ENCODE assay signal across 8 cellular contexts in the genomic region with DNA sequence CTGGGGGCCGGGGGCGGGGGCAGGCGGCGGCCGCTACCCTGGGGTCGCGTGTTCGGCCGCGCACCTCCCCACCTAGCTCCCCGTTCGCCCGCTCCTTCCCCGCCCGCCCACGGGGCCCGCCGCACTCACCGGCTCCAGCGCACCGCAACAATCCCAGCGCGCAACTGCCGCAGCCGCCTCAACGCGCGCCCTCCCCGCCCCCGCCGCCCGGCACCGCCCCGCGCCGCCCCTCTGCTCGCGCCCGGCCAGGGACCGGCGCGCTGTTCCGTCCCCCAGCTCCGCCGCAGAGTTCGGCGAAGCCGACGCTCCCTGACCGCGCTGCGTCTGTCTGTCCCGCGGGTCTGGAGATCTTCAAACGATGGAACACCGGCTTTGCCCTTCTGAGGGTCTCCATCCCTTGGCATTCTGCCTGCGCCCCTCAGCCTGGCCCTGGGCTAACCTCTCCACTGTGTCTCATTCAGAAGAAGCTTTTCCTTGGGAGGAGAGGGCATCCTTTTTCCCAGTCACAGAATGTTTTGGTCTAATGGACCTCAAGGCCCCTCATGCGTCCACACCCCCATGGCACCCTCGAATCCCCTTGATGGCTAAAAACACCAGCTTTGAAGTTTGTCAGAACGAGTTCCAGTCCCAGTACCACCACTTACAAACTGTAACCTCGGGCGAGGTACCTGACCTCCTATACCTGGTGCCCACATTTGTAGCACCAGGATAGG. TPM values are rescaled to one million over a fixed set of nuclear protein-coding genes. Genes with fewer than 3 reads are reported as not detected.
A peak's percentile ranks its signal among the peaks of the same experiment; 100 is the strongest.
DNase-seq lines count a peak whose midpoint lies in the region; ATAC-seq and TF ChIP-seq lines count a peak whose summit lies in the region.

A gene (minus strand): TSS at position 166 of the 713 bp plus-strand sequence. CDS start 18,314 bp downstream, outside the sequence.

- peak within 1 kb of the TSS; percentile 91 for H3K9ac ChIP-seq in HUES6 (ENCODE audit: low read length)

- H3K36me3 Mint-ChIP-seq in Caco-2 (ENCODE audit: insufficient read depth, unreplicated experiment) (peaks cover 36% of the 10 kb centered on the region), nephron (ENCODE audit: low read depth) (peaks cover 4% of the 10 kb centered on the region)

- peaks cover 26% of the 10 kb centered on the region for H3K4me1 Mint-ChIP-seq in Caco-2 (ENCODE audit: low read depth, unreplicated experiment)
- H3K4me1 Mint-ChIP-seq in nephron: peaks cover 39% of the 10 kb centered on the region

- H3K27ac Mint-ChIP-seq in Caco-2 (ENCODE audit: unreplicated experiment) (peak within 1 kb of the TSS; percentile 98), nephron (peak within 1 kb of the TSS; percentile 92 to 99 (median 94))

- H3K9me3 ChIP-seq in Caco-2 (no peaks in the 10 kb centered on the region), HUES6 (ENCODE audit: control insufficient read depth, insufficient read depth, low read depth, low read length) (no peaks in the 10 kb centered on the region)

- H3K27me3 ChIP-seq in Caco-2 (replicated peaks; ENCODE audit: control insufficient read depth, insufficient read depth, low read length): no peaks in the 10 kb centered on the region
- H3K27me3 ChIP-seq in HUES6 (ENCODE audit: control insufficient read depth, insufficient read depth, low read length): no peaks in the 10 kb centered on the region

- H3K4me1 ChIP-seq in Caco-2 (peaks cover 20% of the 10 kb centered on the region), HUES6 (ENCODE audit: control insufficient read depth, insufficient read depth, low read length) (peaks cover 31% of the 10 kb centered on the region)

- H3K4me3 ChIP-seq in Caco-2 (ENCODE audit: low read depth, low read length): peak within 1 kb of the TSS; percentile 67
- H3K4me3 ChIP-seq in HUES6 (ENCODE audit: low read depth, low read length): peak within 1 kb of the TSS; percentile 87
- peak within 1 kb of the TSS; percentile 81 for H3K4me3 ChIP-seq in fibroblast of the aortic adventitia (ENCODE audit: low read depth, low read length)

- H3K36me3 ChIP-seq in Caco-2 (ENCODE audit: control insufficient read depth, insufficient read depth, low read length) (no peaks in the 10 kb centered on the region), HUES6 (ENCODE audit: control insufficient read depth, insufficient read depth, low read length) (0 out of 2 replicates have a peak, but pooled peaks cover 4% of the 10 kb centered on the region)

- ATAC-seq in GM21360 (IDR thresholded peaks at IDR 0.05; ENCODE audit: unreplicated experiment): peak; percentile 61
- peak; percentile 86 for ATAC-seq in stimulated activated naive CD8-positive, alpha-beta T cell treated with anti-CD3 and anti-CD28 coated beads, Interleukin-15, Interleukin-2, amounts not matched to agents 100 U/mL and 50 U/mL, for 24 hours

- H3K27me3 Mint-ChIP-seq in Caco-2 (ENCODE audit: insufficient read depth, unreplicated experiment) (no peaks in the 10 kb centered on the region), nephron (ENCODE audit: low read depth) (peaks cover 4% of the 10 kb centered on the region)

- TF ChIP-seq CTCF in Caco-2 (IDR thresholded peaks at IDR 0.05; ENCODE audit: insufficient read depth in 1 of 2, low read depth in 1 of 2, low read length in 1 of 2, severe bottlenecking in 1 of 2, unreplicated experiment in 1 of 2) (no peak), fibroblast of the aortic adventitia (IDR thresholded peaks at IDR 0.05; ENCODE audit: insufficient read depth, low read length) (no peak), nephron (IDR thresholded peaks at IDR 0.05; ENCODE audit: unreplicated experiment in 3 of 3) (no peak)

- peak; percentile 53 for TF ChIP-seq POLR2A in Raji (IDR thresholded peaks at IDR 0.05; ENCODE audit: insufficient read depth, low read depth, low read length)

- intact Hi-C loops in Caco-2 (cut with micrococcal nuclease; ENCODE audit: unreplicated experiment): loop anchor here (1.0 to 2.0 kb wide), 2 partner anchors 38 to 274 kb away; a partner anchor contains a TSS

- no TSS peak for BruUV-seq in Caco-2 (replicated peaks; lab: Mats Ljungman, UMichigan)

- H3K27ac ChIP-seq in HUES6 (ENCODE audit: low read depth, low read length): peak within 1 kb of the TSS; percentile 69

- H3K9me3 Mint-ChIP-seq in Caco-2 (ENCODE audit: unreplicated experiment) (no peaks in the 10 kb centered on the region), nephron (no peaks in the 10 kb centered on the region)

- POLR2A ChIA-PET in Caco-2 (lab: Charles Lee): interaction anchor here (0.5 to 3.0 kb wide), 9 partner anchors 36 to 479 kb away, joined by 4 to 42 read pairs (median 5); a partner anchor contains a TSS

- DNase-seq in Caco-2 (peak; percentile 80 to 88), fibroblast of the aortic adventitia (ENCODE audit: low read depth) (peak; percentile 69)
- DNase-seq in activated effector memory CD4-positive, alpha-beta T cell treated with Interleukin-2 at 50 U/mL for 16 hours: peak; percentile 73
- DNase-seq in stimulated activated naive CD8-positive, alpha-beta T cell treated with anti-CD3 and anti-CD28 coated beads, Interleukin-15, Interleukin-2, amounts not matched to agents 100 U/mL and 50 U/mL, for 24 hours: peak; percentile 86

- H3K4me3 Mint-ChIP-seq in Caco-2 (ENCODE audit: unreplicated experiment): peak within 1 kb of the TSS; percentile 94
- H3K4me3 Mint-ChIP-seq in nephron: peak within 1 kb of the TSS; percentile 96 to 100 (median 98)

- CTCF ChIA-PET in Caco-2 (lab: Charles Lee): interaction anchor here (0.6 to 2.9 kb wide), 5 partner anchors 38 to 275 kb away, joined by 4 to 27 read pairs (median 6); a partner anchor contains a TSS

RNA-seq across cellular contexts. Expression of the gene that starts here (rescaled TPM):
- 91.2 and 92.2 TPM in 2 replicates for total RNA-seq in Caco-2 (2022)
- total RNA-seq in fibroblast of the aortic adventitia (ENCODE audit: low replicate concordance): 95.2 and 122 TPM in 2 replicates

Comparison
In these comparisons a context has a peak if more than half of its experiments do, and no peak if none do; other contexts are left out.
1. Peak in every context shown above with its lines: DNase-seq, ATAC-seq, H3K4me3 ChIP-seq and H3K27ac ChIP-seq.